Comparison of ENCODE assay signal across 8 cellular contexts in the genomic region with DNA sequence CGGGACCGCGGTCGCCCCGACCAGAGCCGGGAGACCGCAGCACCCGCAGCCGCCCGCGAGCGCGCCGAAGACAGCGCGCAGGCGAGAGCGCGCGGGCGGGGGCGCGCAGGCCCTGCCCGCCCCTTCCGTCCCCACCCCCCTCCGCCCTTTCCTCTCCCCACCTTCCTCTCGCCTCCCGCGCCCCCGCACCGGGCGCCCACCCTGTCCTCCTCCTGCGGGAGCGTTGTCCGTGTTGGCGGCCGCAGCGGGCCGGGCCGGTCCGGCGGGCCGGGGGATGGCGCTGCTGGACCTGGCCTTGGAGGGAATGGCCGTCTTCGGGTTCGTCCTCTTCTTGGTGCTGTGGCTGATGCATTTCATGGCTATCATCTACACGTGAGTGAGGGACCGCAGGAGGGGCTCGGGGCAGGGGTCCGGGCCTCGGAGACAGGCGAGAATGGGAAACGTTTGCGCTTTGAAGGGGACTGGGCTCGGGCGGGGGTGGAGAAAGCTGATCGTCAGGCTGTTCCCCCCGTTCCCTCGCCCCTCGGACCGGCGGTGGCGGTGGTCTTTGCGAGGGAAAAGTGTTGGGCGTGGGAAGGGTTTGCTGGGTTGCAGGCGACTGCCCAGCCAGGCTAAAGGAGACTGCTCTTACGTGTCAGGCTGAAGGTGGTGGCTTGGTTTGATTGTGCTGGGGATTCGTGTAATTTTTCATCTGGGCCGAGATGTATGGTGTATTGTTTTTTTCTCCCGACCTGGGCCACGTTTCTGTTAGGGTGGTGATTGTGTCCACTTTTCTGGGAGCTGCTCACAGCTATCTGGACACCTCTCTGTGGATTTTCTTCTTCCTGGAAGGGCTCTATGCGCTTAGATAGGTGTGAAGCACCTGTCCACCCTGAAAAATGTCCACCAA. TPM values are rescaled to one million over a fixed set of nuclear protein-coding genes. Genes with fewer than 3 reads are reported as not detected.
A peak's percentile ranks its signal among the peaks of the same experiment; 100 is the strongest.
DNase-seq lines count a peak whose midpoint lies in the region; ATAC-seq, FAIRE-seq and TF ChIP-seq lines count a peak whose summit lies in the region.

No MANE protein-coding gene starts in this region.

- intact Hi-C loops in kidney (cut with DNase I): no loop called here

- no peaks in the 10 kb centered on the region for H3K9me3 Mint-ChIP-seq in T-cell

- no peaks in the 10 kb centered on the region for H3K9me2 ChIP-seq in DOHH2 (replicated peaks; ENCODE audit: control insufficient read depth, low read length)

- H3K9me3 ChIP-seq in DOHH2 (ENCODE audit: control insufficient read depth, insufficient read depth, low read length) (peaks cover 15% of the 10 kb centered on the region), kidney (ENCODE audit: control insufficient read depth in 1 of 2, low read length in 2 of 2) (no peaks in the 10 kb centered on the region)

- TF ChIP-seq CTCF in DOHH2 (IDR thresholded peaks at IDR 0.05; ENCODE audit: low read depth, low read length, poor library complexity, severe bottlenecking) (peak; percentile 11), GM20000 (IDR thresholded peaks at IDR 0.05; ENCODE audit: extremely low read depth, missing control alignments) (peak; percentile 17), kidney (IDR thresholded peaks at IDR 0.05; ENCODE audit: borderline replicate concordance, extremely low read depth, insufficient read depth) (no peak)

- 0 out of 2 replicates have a peak, but pooled peaks cover under 1% of the 10 kb centered on the region for H4K20me1 ChIP-seq in DOHH2 (ENCODE audit: control insufficient read depth, insufficient read depth, low read depth, low read length)

- H3K4me2 ChIP-seq in DOHH2 (ENCODE audit: low read length): peak overlapping the region; percentile 82

- peak overlapping the region; percentile 79 to 99 for H3K9ac ChIP-seq in kidney (ENCODE audit: low read length in 2 of 2)

- CTCF ChIA-PET in T-cell (lab: Charles Lee): interaction anchor here in 1 of 2 donors (1.0 to 1.6 kb wide), 5 partner anchors 29 to 435 kb away, joined by 3 to 5 read pairs (median 4); no protein-coding TSS in a partner anchor

- H3K27ac ChIP-seq in DOHH2 (ENCODE audit: low read depth, low read length) (peak overlapping the region; percentile 79), caudate nucleus (ENCODE audit: low read depth, low read length) (peak overlapping the region; percentile 92), kidney (ENCODE audit: low read depth in 2 of 2, low read length in 2 of 2) (peak overlapping the region; percentile 97 to 99)

- POLR2A ChIA-PET in T-cell (lab: Charles Lee): interaction anchor here (0.5 to 0.6 kb wide), 2 partner anchors 89 to 178 kb away, joined by 6 to 14 read pairs; no protein-coding TSS in a partner anchor

- peak; percentile 83 for DNase-seq in GM20000 (ENCODE audit: low spot score)
- DNase-seq in T-cell: peak in 11 of 34 experiments; percentile 3 to 51 (median 21)
- peak in 42 of 61 donors; percentile 15 to 85 (median 62) for DNase-seq in caudate nucleus (lab: John Stamatoyannopoulos, UW)
- DNase-seq in kidney: peak; percentile 92
- DNase-seq in stimulated activated CD4-positive, alpha-beta T cell treated with anti-CD3 and anti-CD28 coated beads, Interleukin-2, amount 100 ng/mL, for 48 hours: peak; percentile 15 to 18
- no peak for DNase-seq in NCI-H774 (lab: John Stamatoyannopoulos, UW)

- no peak overlapping the region for H3K4me3 Mint-ChIP-seq in T-cell

- H3F3A ChIP-seq in DOHH2 (ENCODE audit: control insufficient read depth, insufficient read depth): peaks cover 8% of the 10 kb centered on the region

- H3K4me1 ChIP-seq in DOHH2 (ENCODE audit: control insufficient read depth, low read length) (peaks cover 34% of the 10 kb centered on the region), kidney (ENCODE audit: control insufficient read depth in 1 of 2, insufficient read depth in 1 of 2, low read depth in 1 of 2, low read length in 2 of 2) (peaks cover 9 to 31% of the 10 kb centered on the region in 2 donors)

- peaks cover 53% of the 10 kb centered on the region for H3K79me2 ChIP-seq in DOHH2 (ENCODE audit: control insufficient read depth, low read length)

- no peaks in the 10 kb centered on the region for H3K36me3 Mint-ChIP-seq in T-cell

- peak; percentile 32 for ATAC-seq in HG03571 (IDR thresholded peaks at IDR 0.05; ENCODE audit: unreplicated experiment)
- peak; percentile 62 to 73 (median 70) for ATAC-seq in T-cell (replicated peaks in 1 of 4)

- no peaks in the 10 kb centered on the region for H3K27me3 Mint-ChIP-seq in T-cell

- no peak overlapping the region for H3K27ac Mint-ChIP-seq in T-cell

- H3K27me3 ChIP-seq in DOHH2 (ENCODE audit: control insufficient read depth, low read length): no peaks in the 10 kb centered on the region

- H3K36me3 ChIP-seq in DOHH2 (ENCODE audit: control insufficient read depth, low read length) (peaks cover 30% of the 10 kb centered on the region), kidney (ENCODE audit: control insufficient read depth in 1 of 2, insufficient read depth in 2 of 2, low read length in 2 of 2) (no peaks in the 10 kb centered on the region)

- H3K4me1 Mint-ChIP-seq in T-cell: peaks cover 11 to 23% (median 17%) of the 10 kb centered on the region in 3 donors

- H3K4me3 ChIP-seq in DOHH2 (ENCODE audit: low read length): peak overlapping the region; percentile 95
- peak overlapping the region; percentile 88 to 97 for H3K4me3 ChIP-seq in kidney (ENCODE audit: low read length in 2 of 2)

- FAIRE-seq in kidney (lab: Jason Lieb, UNC): no peak

RNA-seq across cellular contexts. Expression of a gene that starts 0.6 kb away (rescaled TPM):
- total RNA-seq in T-cell: 10 to 100 TPM; 20.1 to 41.6 (median 24.1) TPM
- 113 TPM for total RNA-seq in kidney
- polyA plus RNA-seq in kidney (ENCODE audit: insufficient read depth, low read depth, low replicate concordance): 20.8 TPM
